ENCODE assay signal across 35 cellular contexts in genomic region chr16:31228206-31228605, GRCh38. TPM values are rescaled to one million over a fixed set of nuclear protein-coding genes. Genes with fewer than 3 reads are reported as not detected.
"Had no signal": no experiment of that assay in that cellular context is flagged by ENCODE, and none has a peak within 500 bp of the region (broad histone marks: within the 10 kb centered on the region; RNA-seq: fewer than 3 reads in every experiment).

No MANE protein-coding gene starts in this region.

- H3K9me3 ChIP-seq: adrenal gland, body of pancreas, esophagus squamous epithelium had no signal

- ATAC-seq: activated CD4-positive, CD25-positive, alpha-beta regulatory T cell treated with anti-CD3 and anti-CD28 coated beads, Interleukin-2, amount 50 U/mL, for 24 hours; activated CD8-positive, alpha-beta memory T cell treated with anti-CD3 and anti-CD28 coated beads, Interleukin-2, amount 10 ng/mL, durations not matched to agents 7 days and 5 days; activated CD8-positive, alpha-beta T cell treated with anti-CD3 and anti-CD28 coated beads, Interleukin-2, amount 10 ng/mL, durations not matched to agents 7 days and 5 days; activated naive CD8-positive, alpha-beta T cell treated with anti-CD3 and anti-CD28 coated beads, Interleukin-2, amount 50 U/mL, for 24 hours; body of pancreas; effector memory CD8-positive, alpha-beta T cell; T-cell; T-helper 17 cell had no signal

- DNase-seq: activated B cell treated with CpG ODN at 0.5 μM for 24 hours; activated CD4-positive, alpha-beta memory T cell treated with anti-CD3 and anti-CD28 coated beads for 36 hours; activated CD4-positive, alpha-beta T cell treated with anti-CD3 and anti-CD28 coated beads for 48 hours; activated CD8-positive, alpha-beta memory T cell treated with anti-CD3 and anti-CD28 coated beads, Interleukin-2, amount 10 ng/mL, durations not matched to agents 7 days and 5 days; activated CD8-positive, alpha-beta memory T cell treated with anti-CD3 and anti-CD28 coated beads, Interleukin-2, amount 50 U/mL, for 4 hours; activated CD8-positive, alpha-beta T cell treated with anti-CD3 and anti-CD28 coated beads, Interleukin-2, amount 10 ng/mL, durations not matched to agents 7 days and 5 days; activated effector memory CD4-positive, alpha-beta T cell treated with anti-CD3 and anti-CD28 coated beads, Interleukin-2, amount 50 U/mL, for 16 hours; activated naive CD4-positive, alpha-beta T cell treated with anti-CD3 and anti-CD28 coated beads for 36 hours; activated naive CD8-positive, alpha-beta T cell treated with anti-CD3 and anti-CD28 coated beads for 36 hours; activated naive CD8-positive, alpha-beta T cell treated with anti-CD3 and anti-CD28 coated beads, Interleukin-2, amount 50 U/mL, for 24 hours; activated T-cell treated with anti-CD3 and anti-CD28 coated beads, Interleukin-2, amount 50 U/mL, for 1 hour; activated T-cell treated with anti-CD3 and anti-CD28 coated beads, Interleukin-2, amount 50 U/mL, for 48 hours; adrenal gland; amygdala; body of pancreas; caudate nucleus; cortex of kidney; dermis blood vessel endothelial cell; effector CD4-positive, alpha-beta T cell; effector memory CD8-positive, alpha-beta T cell; erythroblast; esophagus squamous epithelium; head of caudate nucleus; T-cell; T-helper 17 cell; T1000; WERI-Rb-1 had no signal

- H3K36me3 ChIP-seq: adrenal gland, esophagus squamous epithelium, WERI-Rb-1 had no signal

- H3K27ac ChIP-seq: adrenal gland, body of pancreas, esophagus squamous epithelium, WERI-Rb-1 had no signal

- H3K4me3 ChIP-seq: adrenal gland, body of pancreas, esophagus squamous epithelium had no signal

- H3K27me3 ChIP-seq: adrenal gland, body of pancreas had no signal

- H3K4me1 ChIP-seq: adrenal gland, body of pancreas had no signal

RNA-seq across cellular contexts. Expression of gene PYDC1, which starts 11.3 kb away (rescaled TPM):
- total RNA-seq: activated B cell treated with CpG ODN at 0.5 μM for 24 hours; activated CD4-positive, alpha-beta memory T cell treated with anti-CD3 and anti-CD28 coated beads for 36 hours; activated CD8-positive, alpha-beta memory T cell treated with anti-CD3 and anti-CD28 coated beads for 36 hours; activated CD8-positive, alpha-beta memory T cell treated with anti-CD3 and anti-CD28 coated beads, Interleukin-2, amount 10 ng/mL, durations not matched to agents 7 days and 5 days; activated CD8-positive, alpha-beta T cell treated with anti-CD3 and anti-CD28 coated beads, Interleukin-2, amount 10 ng/mL, durations not matched to agents 7 days and 5 days; activated naive CD4-positive, alpha-beta T cell treated with anti-CD3 and anti-CD28 coated beads for 36 hours; activated naive CD8-positive, alpha-beta T cell treated with anti-CD3 and anti-CD28 coated beads for 36 hours; activated T-helper 1 cell treated with anti-CD3 and anti-CD28 coated beads, Interleukin-12 subunit alpha, Interleukin-12 subunit beta, Interleukin-2, Interleukin-4 antibody, amounts not matched to agents 30 ng/mL and 10 ng/mL and 1 ng/mL, durations not matched to agents 14 hours and 24 hours and 36 hours; activated T-helper 2 cell treated with anti-CD3 and anti-CD28 coated beads, Interferon-gamma antibody, Interleukin-2, Interleukin-4, amounts not matched to agents 10 μg/mL and 5 μg/mL and 100 μg/mL, durations not matched to agents 14 hours and 24 hours and 36 hours; adrenal gland; aorta; body of pancreas; chondrocyte; dermis blood vessel endothelial cell; esophagus squamous epithelium; fibroblast of lung; fibroblast of villous mesenchyme; T-cell; T-helper 17 cell had no signal
- polyA plus RNA-seq: adrenal gland, aorta, fibroblast of lung had no signal

RNA-seq across cellular contexts. Expression of gene TRIM72, which starts 14.3 kb away (rescaled TPM):
- total RNA-seq: activated CD4-positive, alpha-beta memory T cell treated with anti-CD3 and anti-CD28 coated beads for 36 hours; activated CD8-positive, alpha-beta memory T cell treated with anti-CD3 and anti-CD28 coated beads for 36 hours; activated CD8-positive, alpha-beta memory T cell treated with anti-CD3 and anti-CD28 coated beads, Interleukin-2, amount 10 ng/mL, durations not matched to agents 7 days and 5 days; activated CD8-positive, alpha-beta T cell treated with anti-CD3 and anti-CD28 coated beads, Interleukin-2, amount 10 ng/mL, durations not matched to agents 7 days and 5 days; activated naive CD4-positive, alpha-beta T cell treated with anti-CD3 and anti-CD28 coated beads for 36 hours; activated naive CD8-positive, alpha-beta T cell treated with anti-CD3 and anti-CD28 coated beads for 36 hours; activated T-helper 2 cell treated with anti-CD3 and anti-CD28 coated beads, Interferon-gamma antibody, Interleukin-2, Interleukin-4, amounts not matched to agents 10 μg/mL and 5 μg/mL and 100 μg/mL, durations not matched to agents 14 hours and 24 hours and 36 hours; body of pancreas; chondrocyte; dermis blood vessel endothelial cell; esophagus squamous epithelium; fibroblast of lung; fibroblast of villous mesenchyme had no signal
- polyA plus RNA-seq: fibroblast of lung had no signal

RNA-seq across cellular contexts. Expression of gene ITGAM, which starts 31.6 kb away (rescaled TPM):
- total RNA-seq: chondrocyte, fibroblast of lung, fibroblast of villous mesenchyme had no signal
